ENCODE assay signal across 18 cellular contexts in genomic region chr3:193962986-193963683, GRCh38.
DNase-seq lines count a peak whose midpoint lies in the region; ATAC-seq and TF ChIP-seq lines count a peak whose summit lies in the region.
"Had no signal": no experiment of that assay in that cellular context is flagged by ENCODE, and none has a peak within 500 bp of the region (broad histone marks: within the 10 kb centered on the region; RNA-seq: fewer than 3 reads in every experiment).

No MANE protein-coding gene starts in this region.

- H3K23ac ChIP-seq in H9 (ENCODE audit: insufficient read length, low read depth, low read length) = no peak overlapping the region

- peak; percentile 24 for DNase-seq in activated naive CD4-positive, alpha-beta T cell treated with anti-CD3 and anti-CD28 coated beads for 36 hours
- no peak for DNase-seq in activated naive CD4-positive, alpha-beta T cell (lab: John Stamatoyannopoulos, UW)
- DNase-seq in MM.1S (peak; percentile 97), astrocyte of the hippocampus (ENCODE audit: low read depth, low spot score) (peak; percentile 62), left lung (no peak), H9 (no peak), Peyer's patch (no peak)
- DNase-seq: anterior cingulate cortex; Calu3; gastrocnemius medialis; KBM-7; lower lobe of right lung; natural killer cell; NCI-H1417 treated with DMSO at 0.1 percent for 48 hours; NCI-H446; OCI-M1; stimulated activated CD4-positive, alpha-beta T cell treated with anti-CD3 and anti-CD28 coated beads, Interleukin-12 subunit alpha, Interleukin-12 subunit beta, amount 100 ng/mL, for 4 hours had no signal

- no peaks in the 10 kb centered on the region for H3K36me3 Mint-ChIP-seq in activated naive CD4-positive, alpha-beta T cell treated with anti-CD3 and anti-CD28 coated beads for 36 hours (ENCODE audit: low read depth)
- H3K36me3 Mint-ChIP-seq in stimulated activated memory B cell treated with anti-CD40 and anti-IgM and Interleukin-4, amounts not matched to agents 10 μg/mL and 1 μg/mL and 100 μg/mL, for 72 hours = no peaks in the 10 kb centered on the region
- no peaks in the 10 kb centered on the region for H3K36me3 Mint-ChIP-seq in H9 (ENCODE audit: insufficient read depth in 1 of 3, low read depth in 3 of 3)
- H3K36me3 Mint-ChIP-seq: natural killer cell had no signal

- intact Hi-C loops in activated naive CD4-positive, alpha-beta T cell treated with anti-CD3 and anti-CD28 coated beads for 36 hours (cut with micrococcal nuclease) = no loop called here
- intact Hi-C loops in left lung (cut with DNase I) = no loop called here

- no peaks in the 10 kb centered on the region for H3K9me3 Mint-ChIP-seq in activated naive CD4-positive, alpha-beta T cell treated with anti-CD3 and anti-CD28 coated beads for 36 hours
- H3K9me3 Mint-ChIP-seq in stimulated activated memory B cell treated with anti-CD40 and anti-IgM and Interleukin-4, amounts not matched to agents 10 μg/mL and 1 μg/mL and 100 μg/mL, for 72 hours = no peaks in the 10 kb centered on the region
- no peaks in the 10 kb centered on the region; a peak in 2 of 5 replicates for H3K9me3 Mint-ChIP-seq in H9
- H3K9me3 Mint-ChIP-seq: natural killer cell had no signal

- H3K4me1 ChIP-seq in MM.1S (ENCODE audit: low read length) (peaks cover 30% of the 10 kb centered on the region), left lung (no peaks in the 10 kb centered on the region), H9 (ENCODE audit: insufficient read depth, low read length) (no peaks in the 10 kb centered on the region), Peyer's patch (peaks cover 0 to 14% (median 0%) of the 10 kb centered on the region in 4 donors)
- H3K4me1 ChIP-seq: lower lobe of right lung had no signal

- H3K9me2 ChIP-seq in MM.1S (replicated peaks; ENCODE audit: insufficient read depth, low read length) = no peaks in the 10 kb centered on the region

- H3K18ac ChIP-seq in H9 (ENCODE audit: insufficient read length, low read depth, low read length) = no peak overlapping the region

- no peak overlapping the region for H2AK5ac ChIP-seq in H9 (ENCODE audit: insufficient read length, low read length)

- H3K27ac ChIP-seq in MM.1S (ENCODE audit: low read length) (peak overlapping the region; percentile 67), left lung (no peak overlapping the region), H9 (ENCODE audit: insufficient read length, low read depth, low read length) (no peak overlapping the region), Peyer's patch (peak overlapping the region in 1 of 4 donors; percentile 69)
- H3K27ac ChIP-seq: gastrocnemius medialis, lower lobe of right lung had no signal

- WGBS in H9 (ENCODE audit: extremely low coverage, insufficient read length, low lambda C conversion rate) = no CpG with 5 or more reads among the region's 9 CpGs

- no peak overlapping the region for H3K4ac ChIP-seq in H9 (ENCODE audit: low read depth, low read length)

- CTCF ChIA-PET in activated naive CD4-positive, alpha-beta T cell treated with anti-CD3 and anti-CD28 coated beads for 36 hours (lab: Charles Lee) = interaction anchor here (0.6 kb wide), 1 partner anchor 177 kb away, joined by 3 read pairs; no protein-coding TSS in a partner anchor

- no peaks in the 10 kb centered on the region for H4K20me1 ChIP-seq in MM.1S (ENCODE audit: insufficient read depth, low read length)
- no peaks in the 10 kb centered on the region for H4K20me1 ChIP-seq in H9 (ENCODE audit: control insufficient read depth, insufficient read depth, insufficient read length)

- H3K4me3 Mint-ChIP-seq in activated naive CD4-positive, alpha-beta T cell treated with anti-CD3 and anti-CD28 coated beads for 36 hours = no peak overlapping the region
- no peak overlapping the region for H3K4me3 Mint-ChIP-seq in stimulated activated memory B cell treated with anti-CD40 and anti-IgM and Interleukin-4, amounts not matched to agents 10 μg/mL and 1 μg/mL and 100 μg/mL, for 72 hours
- no peak overlapping the region for H3K4me3 Mint-ChIP-seq in H9
- H3K4me3 Mint-ChIP-seq: natural killer cell had no signal

- peak; percentile 59 for ATAC-seq in stimulated activated memory B cell treated with anti-CD40 and anti-IgM and Interleukin-4, amounts not matched to agents 10 μg/mL and 1 μg/mL and 100 μg/mL, for 72 hours
- no peak for ATAC-seq in left lung
- ATAC-seq: lower lobe of right lung, natural killer cell had no signal

- H2BK15ac ChIP-seq in H9 (ENCODE audit: low read depth, low read length) = no peak overlapping the region

- no peak overlapping the region for H3K56ac ChIP-seq in H9 (ENCODE audit: insufficient read length, low read depth, low read length)

- H2BK12ac ChIP-seq in H9 (ENCODE audit: insufficient read length, low read depth, low read length) = no peak overlapping the region

- no peak overlapping the region for H3K14ac ChIP-seq in H9 (ENCODE audit: insufficient read depth, low read length)

- H3K9ac ChIP-seq in MM.1S (ENCODE audit: low read length) = peak overlapping the region; percentile 9; the same call in 1 of the 2 replicates
- H3K9ac ChIP-seq in H9 (ENCODE audit: extremely low read depth, insufficient read length, low read length) = no peak overlapping the region

- H3K4me3 ChIP-seq in MM.1S (ENCODE audit: low read length) = peak overlapping the region; percentile 19; the same call in 1 of the 2 replicates
- H3K4me3 ChIP-seq in left lung = no peak overlapping the region
- H3K4me3 ChIP-seq in Peyer's patch = no peak overlapping the region
- H3K4me3 ChIP-seq: gastrocnemius medialis, lower lobe of right lung had no signal

- H3K23me2 ChIP-seq in H9 (ENCODE audit: insufficient read length, low read depth, low read length, poor library complexity, severe bottlenecking) = no peaks in the 10 kb centered on the region

- TF ChIP-seq POLR2A in Peyer's patch (IDR thresholded peaks at IDR 0.05) = no peak

- H3K9me3 ChIP-seq in MM.1S (replicated peaks; ENCODE audit: insufficient read depth, low read length) (no peaks in the 10 kb centered on the region), left lung (no peaks in the 10 kb centered on the region), H9 (ENCODE audit: control insufficient read depth, low read depth, low read length) (no peaks in the 10 kb centered on the region), Peyer's patch (no peaks in the 10 kb centered on the region)
- H3K9me3 ChIP-seq: gastrocnemius medialis, lower lobe of right lung had no signal

- H2BK20ac ChIP-seq in H9 (ENCODE audit: low read depth, low read length, poor library complexity, severe bottlenecking) = no peak overlapping the region

- peak overlapping the region; percentile 43 for H2AFZ ChIP-seq in MM.1S (ENCODE audit: low read length)
- no peak overlapping the region for H2AFZ ChIP-seq in H9 (ENCODE audit: low read length)

- H2BK120ac ChIP-seq in H9 (ENCODE audit: low read depth, low read length, poor library complexity, severe bottlenecking) = no peak overlapping the region

- H3F3A ChIP-seq in MM.1S (ENCODE audit: insufficient read depth, low read length) = peaks cover 8% of the 10 kb centered on the region

- no peak overlapping the region for H4K5ac ChIP-seq in H9 (ENCODE audit: insufficient read length, low read depth, low read length)

- no peaks in the 10 kb centered on the region for H3K79me2 ChIP-seq in MM.1S (ENCODE audit: low read length)
- H3K79me2 ChIP-seq in H9 (ENCODE audit: insufficient read depth, low read length) = no peaks in the 10 kb centered on the region

- no peaks in the 10 kb centered on the region for H3K79me1 ChIP-seq in H9 (ENCODE audit: insufficient read depth, low read depth, low read length, poor library complexity, severe bottlenecking)

- no peaks in the 10 kb centered on the region for H3K36me3 ChIP-seq in MM.1S (replicated peaks; ENCODE audit: insufficient read depth, low read length)
- no peaks in the 10 kb centered on the region for H3K36me3 ChIP-seq in left lung
- no peaks in the 10 kb centered on the region for H3K36me3 ChIP-seq in Peyer's patch
- H3K36me3 ChIP-seq: gastrocnemius medialis, lower lobe of right lung had no signal

- H2BK5ac ChIP-seq in H9 (ENCODE audit: insufficient read length, low read length) = no peak overlapping the region

- H4K91ac ChIP-seq in H9 (ENCODE audit: insufficient read length, low read depth, low read length) = no peak overlapping the region

- H3K27ac Mint-ChIP-seq in activated naive CD4-positive, alpha-beta T cell treated with anti-CD3 and anti-CD28 coated beads for 36 hours = no peak overlapping the region
- H3K27ac Mint-ChIP-seq in stimulated activated memory B cell treated with anti-CD40 and anti-IgM and Interleukin-4, amounts not matched to agents 10 μg/mL and 1 μg/mL and 100 μg/mL, for 72 hours = no peak overlapping the region
- H3K27ac Mint-ChIP-seq in H9 = no peak overlapping the region
- H3K27ac Mint-ChIP-seq: natural killer cell had no signal

- H3K27me3 ChIP-seq in MM.1S (replicated peaks; ENCODE audit: insufficient read depth, low read length) = no peaks in the 10 kb centered on the region
- H3K27me3 ChIP-seq in left lung = peaks cover 0 to 19% of the 10 kb centered on the region in 2 donors
- peaks cover 35% of the 10 kb centered on the region; the same call in 1 of the 2 replicates for H3K27me3 ChIP-seq in H9 (ENCODE audit: insufficient read depth, low read length)
- H3K27me3 ChIP-seq in Peyer's patch = no peaks in the 10 kb centered on the region
- H3K27me3 ChIP-seq: gastrocnemius medialis had no signal

- TF ChIP-seq CTCF in MM.1S (IDR thresholded peaks at IDR 0.05; ENCODE audit: low read length) = no peak
- TF ChIP-seq CTCF in left lung (IDR thresholded peaks at IDR 0.05) = no peak
- TF ChIP-seq CTCF in H9 (conservative IDR thresholded peaks at IDR 0.05) = no peak
- no peak for TF ChIP-seq CTCF in Peyer's patch (IDR thresholded peaks at IDR 0.05)

- peaks cover 19% of the 10 kb centered on the region for H3K4me1 Mint-ChIP-seq in activated naive CD4-positive, alpha-beta T cell treated with anti-CD3 and anti-CD28 coated beads for 36 hours (ENCODE audit: low read depth)
- no peaks in the 10 kb centered on the region for H3K4me1 Mint-ChIP-seq in stimulated activated memory B cell treated with anti-CD40 and anti-IgM and Interleukin-4, amounts not matched to agents 10 μg/mL and 1 μg/mL and 100 μg/mL, for 72 hours
- H3K4me1 Mint-ChIP-seq in H9 = peaks cover 13 to 22% of the 10 kb centered on the region in 2 experiments
- H3K4me1 Mint-ChIP-seq: natural killer cell had no signal

- peak overlapping the region; percentile 59 for H3K4me2 ChIP-seq in MM.1S (ENCODE audit: low read depth, low read length)
- no peak overlapping the region for H3K4me2 ChIP-seq in H9 (ENCODE audit: insufficient read depth, insufficient read length, low read length)

- peaks cover 39% of the 10 kb centered on the region for H3K27me3 Mint-ChIP-seq in activated naive CD4-positive, alpha-beta T cell treated with anti-CD3 and anti-CD28 coated beads for 36 hours (ENCODE audit: low read depth)
- H3K27me3 Mint-ChIP-seq in stimulated activated memory B cell treated with anti-CD40 and anti-IgM and Interleukin-4, amounts not matched to agents 10 μg/mL and 1 μg/mL and 100 μg/mL, for 72 hours = peaks cover 38% of the 10 kb centered on the region
- peaks cover 80% of the 10 kb centered on the region for H3K27me3 Mint-ChIP-seq in H9 (ENCODE audit: low read depth)

- H4K8ac ChIP-seq in H9 (replicated peaks; ENCODE audit: insufficient read length, low read depth, low read length) = no peak overlapping the region

- H3T11ph ChIP-seq in H9 (ENCODE audit: low read length) = no peak overlapping the region

Comparison
In these comparisons a context has a peak if more than half of its experiments do, and no peak if none do; other contexts are left out.
1. DNase-seq: peak in activated naive CD4-positive, alpha-beta T cell treated with anti-CD3 and anti-CD28 coated beads for 36 hours (single experiment), MM.1S (single experiment) and astrocyte of the hippocampus (single experiment); none in activated naive CD4-positive, alpha-beta T cell (0 of 4), left lung (0 of 2), H9 (single experiment) and Peyer's patch (0 of 3).